In the genomic region with DNA sequence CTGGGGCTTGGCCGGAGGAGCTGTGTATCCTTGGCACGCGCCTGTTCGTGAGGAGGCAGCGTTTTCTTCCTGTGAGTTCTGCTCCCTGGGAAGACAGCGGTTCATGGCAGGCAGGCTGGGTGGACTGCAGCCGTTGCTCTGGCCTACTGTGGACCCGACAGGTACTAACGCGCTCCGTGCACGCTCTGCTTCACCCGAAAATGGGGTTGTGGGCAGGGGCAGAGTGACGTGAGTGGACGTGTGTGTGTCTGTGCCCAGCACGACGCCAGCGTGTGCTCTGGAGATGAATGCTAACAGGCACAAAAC, we compare ENCODE assay signal across 24 cellular contexts.
A peak's percentile ranks its signal among the peaks of the same experiment; 100 is the strongest.
DNase-seq lines count a peak whose midpoint lies in the region; ATAC-seq, FAIRE-seq and TF ChIP-seq lines count a peak whose summit lies in the region.
"Had no signal": no experiment of that assay in that cellular context is flagged by ENCODE, and none has a peak within 500 bp of the region (broad histone marks: within the 10 kb centered on the region; RNA-seq: fewer than 3 reads in every experiment).

No MANE protein-coding gene starts in this region.

- intact Hi-C loops in left colon (cut with DNase I, micrococcal nuclease) (no loop called here), Calu3 (cut with micrococcal nuclease; ENCODE audit: unreplicated experiment) (no loop called here)

- H3K27me3 Mint-ChIP-seq in Calu3 (ENCODE audit: unreplicated experiment) = peaks cover 96% of the 10 kb centered on the region

- H3K9me3 ChIP-seq in BLaER1 (no peaks in the 10 kb centered on the region), RWPE2 (ENCODE audit: severe bottlenecking) (no peaks in the 10 kb centered on the region), neuronal stem cell (replicated peaks in 1 of 2; ENCODE audit: control insufficient read depth in 2 of 2, insufficient read depth in 1 of 2, low read depth in 1 of 2, low read length in 2 of 2) (no peaks in the 10 kb centered on the region), MM.1S (replicated peaks; ENCODE audit: insufficient read depth, low read length) (no peaks in the 10 kb centered on the region)
- H3K9me3 ChIP-seq: Caco-2 had no signal

- H4K91ac ChIP-seq in neuronal stem cell (ENCODE audit: low read depth, low read length, poor library complexity) = peak overlapping the region; percentile 26

- no peaks in the 10 kb centered on the region for H3K79me1 ChIP-seq in neuronal stem cell (ENCODE audit: low read depth, low read length)

- no peak overlapping the region for H2BK120ac ChIP-seq in neuronal stem cell (ENCODE audit: low read depth, low read length)

- H2AK5ac ChIP-seq in neuronal stem cell (ENCODE audit: low read depth, low read length) = no peak overlapping the region

- H3K4me3 Mint-ChIP-seq in Calu3 (ENCODE audit: low read depth, unreplicated experiment) = no peak overlapping the region
- H3K4me3 Mint-ChIP-seq: CD8-positive, alpha-beta T cell had no signal

- no peaks in the 10 kb centered on the region for H3K36me3 ChIP-seq in BLaER1
- H3K36me3 ChIP-seq in RWPE2 (ENCODE audit: low read depth) = no peaks in the 10 kb centered on the region
- H3K36me3 ChIP-seq in neuronal stem cell (replicated peaks in 1 of 2; ENCODE audit: control insufficient read depth in 2 of 2, insufficient read depth in 2 of 2, low read length in 2 of 2) = no peaks in the 10 kb centered on the region
- no peaks in the 10 kb centered on the region for H3K36me3 ChIP-seq in MM.1S (replicated peaks; ENCODE audit: insufficient read depth, low read length)

- H3K36me3 Mint-ChIP-seq in Calu3 (ENCODE audit: insufficient read depth, unreplicated experiment) = no peaks in the 10 kb centered on the region
- H3K36me3 Mint-ChIP-seq: CD8-positive, alpha-beta T cell had no signal

- H3F3A ChIP-seq in MM.1S (ENCODE audit: insufficient read depth, low read length) = no peaks in the 10 kb centered on the region

- no peak overlapping the region for H3K27ac ChIP-seq in BLaER1
- no peak overlapping the region for H3K27ac ChIP-seq in RWPE2 (ENCODE audit: poor library complexity, severe bottlenecking)
- H3K27ac ChIP-seq in neuronal stem cell (replicated peaks; ENCODE audit: low read length) = no peak overlapping the region
- H3K27ac ChIP-seq in MM.1S (ENCODE audit: low read length) = no peak overlapping the region
- H3K27ac ChIP-seq: C4-2B had no signal

- FAIRE-seq in D721Med (lab: Jason Lieb, UNC) = no peak
- FAIRE-seq: GM12891, GM19239, H54 had no signal

- H2BK12ac ChIP-seq in neuronal stem cell (ENCODE audit: low read length) = no peak overlapping the region

- H2BK5ac ChIP-seq in neuronal stem cell (ENCODE audit: low read length) = no peak overlapping the region

- no CpG with 5 or more reads among the region's 18 CpGs for WGBS in neuronal stem cell (ENCODE audit: extremely low coverage in 2 of 2, insufficient read length in 2 of 2, insufficient replicate concordance in 1 of 2), 2 donors

- TF ChIP-seq CTCF in RWPE2 (IDR thresholded peaks at IDR 0.05; ENCODE audit: poor library complexity, severe bottlenecking) = no peak
- no peak for TF ChIP-seq CTCF in D721Med (IDR thresholded peaks at IDR 0.05; ENCODE audit: insufficient read depth, missing control alignments)
- TF ChIP-seq CTCF in MM.1S (IDR thresholded peaks at IDR 0.05; ENCODE audit: low read length) = no peak
- no peak for TF ChIP-seq CTCF in Calu3 (IDR thresholded peaks at IDR 0.05; ENCODE audit: unreplicated experiment)

- H4K20me1 ChIP-seq in BLaER1 (no peaks in the 10 kb centered on the region), MM.1S (ENCODE audit: insufficient read depth, low read length) (no peaks in the 10 kb centered on the region)

- peak overlapping the region; percentile 31 for H3K18ac ChIP-seq in neuronal stem cell (ENCODE audit: low read length)

- H3K9me2 ChIP-seq in MM.1S (replicated peaks; ENCODE audit: insufficient read depth, low read length) = no peaks in the 10 kb centered on the region

- no peak overlapping the region for H4K8ac ChIP-seq in neuronal stem cell (ENCODE audit: low read depth, low read length)

- no peak overlapping the region for H3K4me3 ChIP-seq in BLaER1
- no peak overlapping the region for H3K4me3 ChIP-seq in RWPE2 (ENCODE audit: severe bottlenecking)
- no peak overlapping the region for H3K4me3 ChIP-seq in neuronal stem cell (ENCODE audit: low read length in 2 of 2)
- H3K4me3 ChIP-seq in MM.1S (ENCODE audit: low read length) = no peak overlapping the region

- H2AFZ ChIP-seq in neuronal stem cell (ENCODE audit: low read length) (no peak overlapping the region), MM.1S (ENCODE audit: low read length) (no peak overlapping the region)

- H3K14ac ChIP-seq in neuronal stem cell (ENCODE audit: low read length) = no peak overlapping the region

- DNase-seq in RWPE2 (ENCODE audit: low spot score) (peak; percentile 61), left colon (peak; percentile 1 to 16), neuronal stem cell (ENCODE audit: low spot score) (no peak), D721Med (ENCODE audit: insufficient read length, low spot score) (no peak), MM.1S (no peak), Calu3 (no peak)
- DNase-seq: Caco-2, DMS79 treated with DMSO at 0.1 percent for 48 hours, GF-D8, KBM-7, NCI-H1105 treated with DMSO at 0.1 percent for 48 hours, NCI-H2029, NCI-H446, NCI-H524 treated with DMSO at 0.1 percent for 48 hours, NCI-H82, RPMI8226, SHP77 treated with DMSO at 0.1 percent for 48 hours had no signal

- no peaks in the 10 kb centered on the region; the same call in 1 of the 2 replicates for H3K27me3 ChIP-seq in BLaER1
- peaks cover 77% of the 10 kb centered on the region for H3K27me3 ChIP-seq in RWPE2 (ENCODE audit: insufficient read depth, poor library complexity, severe bottlenecking)
- peaks cover 0 to 28% (median 0%) of the 10 kb centered on the region in 3 experiments for H3K27me3 ChIP-seq in neuronal stem cell (ENCODE audit: control insufficient read depth in 3 of 3, insufficient read depth in 3 of 3, low read depth in 1 of 3, low read length in 3 of 3)
- peaks cover 4% of the 10 kb centered on the region; the same call in 1 of the 2 replicates for H3K27me3 ChIP-seq in MM.1S (replicated peaks; ENCODE audit: insufficient read depth, low read length)

- no peaks in the 10 kb centered on the region for H3K9me3 Mint-ChIP-seq in Calu3 (ENCODE audit: low read depth, unreplicated experiment)
- H3K9me3 Mint-ChIP-seq: CD8-positive, alpha-beta T cell had no signal

- H3K4me1 Mint-ChIP-seq in Calu3 (ENCODE audit: low read depth, unreplicated experiment) = no peaks in the 10 kb centered on the region

- peak; percentile 7; the same call in 1 of the 3 replicates for ATAC-seq in RWPE2 (ENCODE audit: low read depth)
- ATAC-seq in left colon = no peak
- no peak for ATAC-seq in HG03039 (IDR thresholded peaks at IDR 0.05; ENCODE audit: unreplicated experiment)
- ATAC-seq: CD8-positive, alpha-beta T cell had no signal

- H3K4me1 ChIP-seq in BLaER1 (peaks cover 56% of the 10 kb centered on the region), RWPE2 (ENCODE audit: insufficient read depth, poor library complexity, severe bottlenecking) (no peaks in the 10 kb centered on the region), neuronal stem cell (ENCODE audit: control insufficient read depth in 2 of 2, insufficient read depth in 1 of 2, low read depth in 1 of 2, low read length in 2 of 2) (no peaks in the 10 kb centered on the region), MM.1S (ENCODE audit: low read length) (no peaks in the 10 kb centered on the region)
- H3K4me1 ChIP-seq: Caco-2 had no signal

- no peak overlapping the region for H3K23ac ChIP-seq in neuronal stem cell (ENCODE audit: low read depth, low read length, poor library complexity)

- no peak overlapping the region for H3K27ac Mint-ChIP-seq in Calu3 (ENCODE audit: unreplicated experiment)
- H3K27ac Mint-ChIP-seq: CD8-positive, alpha-beta T cell had no signal

- BruUV-seq in Calu3 (replicated peaks; lab: Mats Ljungman, UMichigan) = no TSS peak

- no peak overlapping the region for H2BK15ac ChIP-seq in neuronal stem cell (ENCODE audit: low read length)

- no peak overlapping the region for H3K4ac ChIP-seq in neuronal stem cell (ENCODE audit: low read length)

- H3K9ac ChIP-seq in BLaER1 (no peak overlapping the region), neuronal stem cell (ENCODE audit: low read depth, low read length, poor library complexity) (peak overlapping the region; percentile 10), MM.1S (ENCODE audit: low read length) (no peak overlapping the region)

- peak overlapping the region; percentile 50; the same call in 1 of the 2 replicates for H3K4me2 ChIP-seq in BLaER1
- H3K4me2 ChIP-seq in neuronal stem cell (ENCODE audit: insufficient read depth, low read length, poor library complexity, severe bottlenecking) = no peak overlapping the region
- no peak overlapping the region for H3K4me2 ChIP-seq in MM.1S (ENCODE audit: low read depth, low read length)

- CTCF ChIA-PET in Calu3 (lab: Charles Lee) = no interaction called here

- no peaks in the 10 kb centered on the region for H3K79me2 ChIP-seq in MM.1S (ENCODE audit: low read length)

Comparison
In these comparisons a context has a peak if more than half of its experiments do, and no peak if none do; other contexts are left out.
1. DNase-seq: peak in RWPE2 (single experiment) and left colon (2 of 2); none in neuronal stem cell (single experiment), D721Med (single experiment), MM.1S (single experiment) and Calu3 (single experiment).